In the genomic region with DNA sequence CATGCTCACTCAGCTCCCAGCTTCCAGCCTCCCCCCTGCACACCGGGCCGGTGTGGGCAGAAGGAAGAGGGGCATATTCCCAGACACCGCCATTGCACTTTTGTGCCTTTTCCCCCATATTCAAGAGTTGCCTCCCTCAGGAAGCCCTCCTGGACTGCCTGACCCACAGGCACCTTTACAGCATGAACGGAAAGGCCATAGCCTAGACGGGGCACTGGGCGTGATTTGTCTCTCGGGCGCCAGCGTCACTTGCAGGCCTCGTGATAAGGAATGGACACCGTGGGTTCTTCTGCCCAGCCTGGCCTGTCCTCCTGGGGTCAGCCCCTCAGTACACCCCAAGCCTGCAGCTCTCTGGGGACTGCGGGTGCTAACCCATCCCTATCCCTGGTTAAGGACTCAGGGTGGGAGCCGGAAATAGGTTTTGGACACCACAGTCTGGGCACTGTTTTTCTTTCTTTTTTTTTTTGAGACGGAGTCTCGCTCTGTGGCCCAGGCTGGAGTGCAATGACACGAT, we compare ENCODE assay signal across 1 cellular context.
TF ChIP-seq lines count a peak whose summit lies in the region.

No MANE protein-coding gene starts in this region.

TF ChIP-seq in GM23338, 12 proteins besides CTCF, POLR2A, EP300 and RAD21 (continued from another document):
- no peak for TF ChIP-seq JUNB (IDR thresholded peaks at IDR 0.05; ENCODE audit: unreplicated experiment)
- no peak for TF ChIP-seq ZNF114 (CRISPR knock-in tag; IDR thresholded peaks at IDR 0.05)
